ENCODE assay signal across 14 cellular contexts in the genomic region with DNA sequence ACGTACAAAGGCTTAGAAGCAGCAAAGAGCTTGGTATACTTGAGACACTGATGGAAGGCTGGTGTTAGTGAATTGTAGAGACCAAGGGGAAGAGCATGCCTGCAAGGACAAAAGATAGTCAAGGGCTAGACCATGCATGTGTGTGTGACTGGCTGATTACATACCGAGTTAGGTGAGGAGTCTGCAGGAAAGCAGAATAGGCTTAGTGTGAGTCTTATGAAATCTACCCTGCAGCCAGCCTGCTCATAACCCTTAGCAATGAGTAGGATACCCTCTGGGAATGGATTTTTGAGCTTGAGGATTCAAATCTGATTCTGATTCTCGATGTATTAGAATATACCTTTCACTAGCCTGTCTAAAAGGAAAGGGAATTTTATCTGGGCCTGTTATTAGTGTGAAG.
DNase-seq lines count a peak whose midpoint lies in the region; FAIRE-seq and TF ChIP-seq lines count a peak whose summit lies in the region.
"Had no signal": no experiment of that assay in that cellular context is flagged by ENCODE, and none has a peak within 500 bp of the region (broad histone marks: within the 10 kb centered on the region; RNA-seq: fewer than 3 reads in every experiment).

No MANE protein-coding gene starts in this region.

- H3K27ac ChIP-seq in breast epithelium (no peak overlapping the region), H1 (ENCODE audit: low read depth, low read length) (no peak overlapping the region), keratinocyte (ENCODE audit: control insufficient read depth, insufficient read depth, low read length) (peak overlapping the region; percentile 95), mesendoderm (ENCODE audit: low read depth, low read length) (no peak overlapping the region)
- H3K27ac ChIP-seq: 22Rv1 had no signal

- H3K4me2 ChIP-seq in H1 (ENCODE audit: insufficient read depth in 1 of 2, low read depth in 2 of 2, low read length in 2 of 2) = no peak overlapping the region
- H3K4me2 ChIP-seq in keratinocyte (ENCODE audit: control insufficient read depth, extremely low read depth, insufficient read depth, low read depth, low read length) = peak overlapping the region; percentile 0
- H3K4me2 ChIP-seq in mesendoderm (ENCODE audit: low read length) = no peak overlapping the region

- H3K56ac ChIP-seq in H1 (replicated peaks; ENCODE audit: insufficient read length, low read depth, low read length) (no peak overlapping the region), mesendoderm (ENCODE audit: low read length) (no peak overlapping the region)

- H3K23ac ChIP-seq in H1 (ENCODE audit: insufficient read length) = no peak overlapping the region
- H3K23ac ChIP-seq in mesendoderm (ENCODE audit: low read length) = no peak overlapping the region

- peak overlapping the region; percentile 49; the same call in 1 of the 2 replicates for H2BK5ac ChIP-seq in H1 (ENCODE audit: low read depth, low read length)
- no peak overlapping the region for H2BK5ac ChIP-seq in mesendoderm (ENCODE audit: low read length)

- no peaks in the 10 kb centered on the region for H3K79me2 ChIP-seq in H1 (ENCODE audit: control insufficient read depth in 1 of 2, insufficient read depth in 2 of 2, low read length in 2 of 2)
- no peaks in the 10 kb centered on the region for H3K79me2 ChIP-seq in keratinocyte (ENCODE audit: control insufficient read depth, insufficient read depth, low read length)
- no peaks in the 10 kb centered on the region for H3K79me2 ChIP-seq in mesendoderm (ENCODE audit: control insufficient read depth, insufficient read depth, low read length)

- H3K4me1 ChIP-seq in breast epithelium (no peaks in the 10 kb centered on the region), H1 (replicated peaks in 1 of 4; ENCODE audit: control insufficient read depth in 3 of 4, insufficient read depth in 4 of 4, low read length in 3 of 4) (no peaks in the 10 kb centered on the region), keratinocyte (ENCODE audit: control insufficient read depth, extremely low read depth, insufficient read depth, low read length) (peaks cover 51% of the 10 kb centered on the region), mesendoderm (ENCODE audit: control insufficient read depth, low read depth, low read length) (no peaks in the 10 kb centered on the region)

- POLR2A ChIA-PET in MCF 10A (lab: Yijun Ruan, JAX) = interaction anchor here (0.5 to 1.5 kb wide), 13 partner anchors 9 to 410 kb away, joined by 3 to 6 read pairs (median 4); a partner anchor contains a TSS
- POLR2A ChIA-PET in H1 (lab: Charles Lee; ENCODE audit: partially characterized antibody) = interaction anchor here (0.7 to 1.3 kb wide), 3 partner anchors 9 to 212 kb away, joined by 3 to 4 read pairs (median 3); a partner anchor contains a TSS
- POLR2A ChIA-PET in activated CD4-positive, alpha-beta memory T cell treated with anti-CD3 and anti-CD28 coated beads for 36 hours (lab: Charles Lee) = no interaction called here

- H2AK5ac ChIP-seq in H1 (ENCODE audit: low read depth, low read length) (no peak overlapping the region), mesendoderm (ENCODE audit: low read length) (no peak overlapping the region)

- H2BK120ac ChIP-seq in H1 (replicated peaks; ENCODE audit: low read depth, low read length) (no peak overlapping the region), mesendoderm (ENCODE audit: low read depth, low read length) (no peak overlapping the region)

- dilution Hi-C loops in keratinocyte (cut with MboI; ENCODE audit: extremely low pct_ligation_motif_present, low sequenced_read_pairs) = no loop called here

- no TSS peak for BruUV-seq in MCF 10A (replicated peaks; lab: Mats Ljungman, UMichigan)

- H3K27ac Mint-ChIP-seq in MCF 10A (ENCODE audit: low read depth, unreplicated experiment) = no peak overlapping the region
- no peak overlapping the region for H3K27ac Mint-ChIP-seq in activated CD4-positive, alpha-beta memory T cell treated with anti-CD3 and anti-CD28 coated beads for 36 hours
- H3K27ac Mint-ChIP-seq: CD14-positive monocyte; CD8-positive, alpha-beta T cell had no signal

- H3K36me3 Mint-ChIP-seq in MCF 10A (ENCODE audit: insufficient read depth, unreplicated experiment) = peaks cover 37% of the 10 kb centered on the region
- H3K36me3 Mint-ChIP-seq in activated CD4-positive, alpha-beta memory T cell treated with anti-CD3 and anti-CD28 coated beads for 36 hours = peaks cover 35% of the 10 kb centered on the region

- no peak overlapping the region for H2BK12ac ChIP-seq in H1 (ENCODE audit: low read depth, low read length)

- H4K8ac ChIP-seq in H1 (ENCODE audit: extremely low read depth, insufficient read depth, low read length) = no peak overlapping the region
- no peak overlapping the region for H4K8ac ChIP-seq in mesendoderm (ENCODE audit: low read depth, low read length)

- no peak overlapping the region for H3K4me3 ChIP-seq in breast epithelium
- no peak overlapping the region for H3K4me3 ChIP-seq in H1 (ENCODE audit: extremely low read depth in 1 of 4, insufficient read depth in 2 of 4, low read depth in 3 of 4, low read length in 4 of 4)
- no peak overlapping the region for H3K4me3 ChIP-seq in keratinocyte (ENCODE audit: control insufficient read depth in 2 of 3, extremely low read depth in 1 of 3, insufficient read depth in 2 of 3, low read depth in 1 of 3, low read length in 3 of 3)
- H3K4me3 ChIP-seq in mesendoderm (ENCODE audit: low read length) = no peak overlapping the region
- H3K4me3 ChIP-seq in MG63 = no peak overlapping the region

- peak; percentile 21 for DNase-seq in MCF 10A (ENCODE audit: unreplicated experiment)
- DNase-seq in breast epithelium (ENCODE audit: low spot score in 2 of 2) = no peak
- DNase-seq in H1 (ENCODE audit: low read depth in 1 of 2, low spot score in 2 of 2) = no peak
- no peak for DNase-seq in keratinocyte (ENCODE audit: low read depth, low spot score)
- DNase-seq in mesendoderm = no peak
- DNase-seq in MG63 = no peak
- no peak for DNase-seq in activated CD4-positive, alpha-beta memory T cell treated with anti-CD3 and anti-CD28 coated beads for 36 hours
- DNase-seq: CD8-positive, alpha-beta T cell; DMS53; GF-D8; IMR-90 had no signal

- no peak overlapping the region for H2BK20ac ChIP-seq in H1 (ENCODE audit: low read length)

- H3K4me3 Mint-ChIP-seq in MCF 10A (ENCODE audit: unreplicated experiment) = no peak overlapping the region
- no peak overlapping the region for H3K4me3 Mint-ChIP-seq in activated CD4-positive, alpha-beta memory T cell treated with anti-CD3 and anti-CD28 coated beads for 36 hours
- H3K4me3 Mint-ChIP-seq: CD14-positive monocyte; CD8-positive, alpha-beta T cell had no signal

- no peaks in the 10 kb centered on the region for H3K9me3 ChIP-seq in breast epithelium
- no peaks in the 10 kb centered on the region for H3K9me3 ChIP-seq in H1 (ENCODE audit: insufficient read depth in 2 of 2, low read depth in 1 of 2, low read length in 1 of 2)
- no peaks in the 10 kb centered on the region for H3K9me3 ChIP-seq in keratinocyte (ENCODE audit: control insufficient read depth, low read depth, low read length)
- no peaks in the 10 kb centered on the region for H3K9me3 ChIP-seq in MG63

- H3K4ac ChIP-seq in H1 (replicated peaks; ENCODE audit: insufficient read length, low read depth, low read length) (no peak overlapping the region), mesendoderm (ENCODE audit: low read depth, low read length) (no peak overlapping the region)

- TF ChIP-seq EP300 in H1 (IDR thresholded peaks at IDR 0.05; ENCODE audit: borderline replicate concordance in 1 of 2, low read depth in 2 of 2, low read length in 2 of 2) = no peak

- peaks cover 23% of the 10 kb centered on the region for H3K4me1 Mint-ChIP-seq in MCF 10A (ENCODE audit: insufficient read depth, unreplicated experiment)
- H3K4me1 Mint-ChIP-seq in activated CD4-positive, alpha-beta memory T cell treated with anti-CD3 and anti-CD28 coated beads for 36 hours (ENCODE audit: low read depth) = no peaks in the 10 kb centered on the region
- H3K4me1 Mint-ChIP-seq: CD14-positive monocyte had no signal

- no peak overlapping the region for H3K18ac ChIP-seq in H1 (ENCODE audit: extremely low read depth, low read length)
- H3K18ac ChIP-seq in mesendoderm (ENCODE audit: low read length) = no peak overlapping the region

- H4K5ac ChIP-seq in H1 (ENCODE audit: insufficient read length, low read depth, low read length) = no peak overlapping the region
- no peak overlapping the region for H4K5ac ChIP-seq in mesendoderm (ENCODE audit: low read length)

- H3K9me3 Mint-ChIP-seq in MCF 10A (ENCODE audit: unreplicated experiment) = no peaks in the 10 kb centered on the region
- no peaks in the 10 kb centered on the region for H3K9me3 Mint-ChIP-seq in activated CD4-positive, alpha-beta memory T cell treated with anti-CD3 and anti-CD28 coated beads for 36 hours
- H3K9me3 Mint-ChIP-seq: CD8-positive, alpha-beta T cell had no signal

- H2BK15ac ChIP-seq in H1 (ENCODE audit: low read length) = no peak overlapping the region
- no peak overlapping the region for H2BK15ac ChIP-seq in mesendoderm (replicated peaks; ENCODE audit: low read depth)

- H3K27me3 Mint-ChIP-seq in MCF 10A (ENCODE audit: insufficient read depth, unreplicated experiment) = no peaks in the 10 kb centered on the region
- no peaks in the 10 kb centered on the region for H3K27me3 Mint-ChIP-seq in activated CD4-positive, alpha-beta memory T cell treated with anti-CD3 and anti-CD28 coated beads for 36 hours

- H2AFZ ChIP-seq in H1 (ENCODE audit: low read length) = no peak overlapping the region
- H2AFZ ChIP-seq in keratinocyte (ENCODE audit: control insufficient read depth, low read length) = no peak overlapping the region

- no peaks in the 10 kb centered on the region for H4K20me1 ChIP-seq in H1 (replicated peaks in 1 of 2; ENCODE audit: control insufficient read depth in 1 of 2, insufficient read depth in 2 of 2, low read length in 2 of 2)
- no peaks in the 10 kb centered on the region for H4K20me1 ChIP-seq in keratinocyte (ENCODE audit: control insufficient read depth, extremely low read depth, insufficient read depth, low read length)

- H3K79me1 ChIP-seq in H1 (ENCODE audit: low read depth, low read length) (no peaks in the 10 kb centered on the region), mesendoderm (ENCODE audit: low read length) (no peaks in the 10 kb centered on the region)

- no peaks in the 10 kb centered on the region; the same call in 1 of the 2 replicates for H3K23me2 ChIP-seq in H1 (ENCODE audit: low read depth, low read length)

- H3K27me3 ChIP-seq in breast epithelium = no peaks in the 10 kb centered on the region
- H3K27me3 ChIP-seq in H1 (replicated peaks in 1 of 4; ENCODE audit: control insufficient read depth in 3 of 4, extremely low read depth in 1 of 4, insufficient read depth in 3 of 4, low read length in 3 of 4) = no peaks in the 10 kb centered on the region
- H3K27me3 ChIP-seq in keratinocyte (ENCODE audit: control insufficient read depth, extremely low read depth, insufficient read depth, low read length) = no peaks in the 10 kb centered on the region
- H3K27me3 ChIP-seq in mesendoderm (ENCODE audit: insufficient read depth, low read length, poor library complexity) = no peaks in the 10 kb centered on the region
- H3K27me3 ChIP-seq in MG63 = no peaks in the 10 kb centered on the region

- H4K91ac ChIP-seq in H1 (replicated peaks; ENCODE audit: insufficient read length, low read length) = no peak overlapping the region

- no peak overlapping the region for H3K9ac ChIP-seq in H1 (replicated peaks in 1 of 4; ENCODE audit: extremely low read depth in 1 of 4, low read depth in 3 of 4, low read length in 3 of 4)
- H3K9ac ChIP-seq in keratinocyte (ENCODE audit: control insufficient read depth, extremely low read depth, insufficient read depth, low read length) = peak overlapping the region; percentile 18
- no peak overlapping the region for H3K9ac ChIP-seq in mesendoderm (ENCODE audit: low read length)

- FAIRE-seq in H1 (lab: Jason Lieb, UNC) = no peak
- peak; percentile 90 for FAIRE-seq in keratinocyte (lab: Jason Lieb, UNC)
- FAIRE-seq: GM19239 had no signal

- CTCF ChIA-PET in MCF 10A (lab: Yijun Ruan, JAX) (interaction anchor here (0.5 to 1.7 kb wide), 7 partner anchors 13 to 1567 kb away, joined by 3 to 9 read pairs (median 3); no protein-coding TSS in a partner anchor), H1 (lab: Charles Lee; ENCODE audit: partially characterized antibody) (interaction anchor here (0.7 to 2.1 kb wide), 8 partner anchors 11 to 203 kb away, joined by 3 to 13 read pairs (median 5); no protein-coding TSS in a partner anchor)
- CTCF ChIA-PET in activated CD4-positive, alpha-beta memory T cell treated with anti-CD3 and anti-CD28 coated beads for 36 hours (lab: Charles Lee) = interaction anchor here (0.8 kb wide), 1 partner anchor 18 kb away, joined by 3 read pairs; no protein-coding TSS in a partner anchor

- TF ChIP-seq CTCF in MCF 10A (IDR thresholded peaks at IDR 0.05; ENCODE audit: unreplicated experiment) (no peak), breast epithelium (IDR thresholded peaks at IDR 0.05) (no peak), H1 (IDR thresholded peaks at IDR 0.05; ENCODE audit: control extremely low read depth in 1 of 3, insufficient read depth in 1 of 3, low read depth in 1 of 3, low read length in 3 of 3) (no peak), keratinocyte (optimal IDR thresholded peaks at IDR 0.05 in 1 of 3, IDR thresholded peaks at IDR 0.05 in 1 of 3, conservative IDR thresholded peaks at IDR 0.05 in 1 of 3; ENCODE audit: extremely low read depth in 1 of 3, insufficient read depth in 2 of 3, low read length in 3 of 3) (no peak)

- no peak for TF ChIP-seq RAD21 in H1 (IDR thresholded peaks at IDR 0.05 in 1 of 2, conservative IDR thresholded peaks at IDR 0.05 in 1 of 2; ENCODE audit: low read depth in 2 of 2, low read length in 2 of 2)

- intact Hi-C loops in MCF 10A (cut with micrococcal nuclease) (loop anchor here (10.0 kb wide), 1 partner anchor 154 kb away; no protein-coding TSS in a partner anchor), breast epithelium (cut with DNase I; ENCODE audit: low total_unique reads) (no loop called here)
- intact Hi-C loops in activated CD4-positive, alpha-beta memory T cell treated with anti-CD3 and anti-CD28 coated beads for 36 hours (cut with micrococcal nuclease) = no loop called here

- WGBS in H1 (ENCODE audit: extremely low coverage in 1 of 2, insufficient coverage in 1 of 2, insufficient read length in 1 of 2, insufficient replicate concordance in 2 of 2, low coverage in 1 of 2, low lambda C conversion rate in 2 of 2, missing lambda C conversion rate in 1 of 2), 2 experiments = 96% methylated on average over 3 of the region's 3 CpGs; no CpG with 5 or more reads in 1 of the 2 experiments
- WGBS in mesendoderm (ENCODE audit: extremely low coverage, insufficient coverage, low lambda C conversion rate) = no CpG with 5 or more reads among the region's 3 CpGs

- no peaks in the 10 kb centered on the region for H3K36me3 ChIP-seq in breast epithelium
- no peaks in the 10 kb centered on the region; a peak in 3 of 8 replicates for H3K36me3 ChIP-seq in H1 (ENCODE audit: control insufficient read depth in 2 of 4, insufficient read depth in 4 of 4, low read length in 3 of 4)
- no peaks in the 10 kb centered on the region for H3K36me3 ChIP-seq in keratinocyte (ENCODE audit: control insufficient read depth in 2 of 2, extremely low read depth in 1 of 2, insufficient read depth in 2 of 2, low read length in 2 of 2)
- H3K36me3 ChIP-seq in mesendoderm (ENCODE audit: control insufficient read depth, insufficient read depth, low read length) = no peaks in the 10 kb centered on the region
- no peaks in the 10 kb centered on the region for H3K36me3 ChIP-seq in MG63

- no peak overlapping the region for H3K14ac ChIP-seq in H1 (ENCODE audit: insufficient read length)

- H3K9me1 ChIP-seq in keratinocyte (ENCODE audit: control insufficient read depth, extremely low read depth, insufficient read depth, low read length) = no peaks in the 10 kb centered on the region

- no peak for TF ChIP-seq POLR2A in breast epithelium (IDR thresholded peaks at IDR 0.05)
- TF ChIP-seq POLR2A in H1 (IDR thresholded peaks at IDR 0.05; ENCODE audit: control extremely low read depth in 1 of 2, low read depth in 2 of 2, low read length in 2 of 2) = no peak
